ENCODE assay signal across 8 cellular contexts in the genomic region with DNA sequence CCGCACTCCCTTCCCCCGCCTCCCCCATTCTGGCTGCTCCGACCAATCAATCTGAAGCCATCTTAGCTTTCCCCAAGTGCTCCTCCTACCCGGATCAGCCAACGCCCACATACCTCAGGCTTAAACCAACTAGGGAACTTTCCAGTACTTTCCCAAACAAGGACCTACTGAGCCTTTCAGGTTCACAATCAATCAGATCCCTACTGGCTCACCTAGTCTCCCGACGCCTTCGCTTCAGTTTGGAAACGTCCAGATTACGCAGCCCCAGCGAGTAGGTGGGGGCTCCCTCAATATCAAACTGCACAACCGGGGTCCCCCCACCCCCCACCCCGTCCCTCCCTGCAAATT. TPM values are rescaled to one million over a fixed set of nuclear protein-coding genes. Genes with fewer than 3 reads are reported as not detected.
DNase-seq lines count a peak whose midpoint lies in the region; ATAC-seq and TF ChIP-seq lines count a peak whose summit lies in the region.

No MANE protein-coding gene starts in this region.

- H3K4me1 ChIP-seq in muscle layer of duodenum (ENCODE audit: control insufficient read depth in 1 of 2, insufficient read depth in 2 of 2, low read length in 2 of 2) (peaks cover 4 to 21% of the 10 kb centered on the region in 2 donors), stomach smooth muscle (ENCODE audit: control insufficient read depth, insufficient read depth, low read length) (peaks cover 7% of the 10 kb centered on the region)

- peak overlapping the region; percentile 95 for H3K27ac ChIP-seq in muscle layer of duodenum (ENCODE audit: low read length)
- peak overlapping the region; percentile 98 for H3K27ac ChIP-seq in stomach smooth muscle (ENCODE audit: low read length)

- H3K4me3 ChIP-seq in fibroblast of the aortic adventitia (ENCODE audit: low read depth, low read length) (peak overlapping the region; percentile 68), muscle layer of duodenum (ENCODE audit: low read depth in 1 of 2, low read length in 2 of 2) (peak overlapping the region; percentile 59 to 66), stomach smooth muscle (ENCODE audit: low read length in 2 of 2) (peak overlapping the region; percentile 56 to 86)

- no peaks in the 10 kb centered on the region for H3K9me3 ChIP-seq in muscle layer of duodenum (ENCODE audit: control insufficient read depth in 1 of 2, low read length in 2 of 2)
- peaks cover 0 to 4% of the 10 kb centered on the region in 2 donors for H3K9me3 ChIP-seq in stomach smooth muscle (ENCODE audit: control insufficient read depth in 2 of 2, low read length in 2 of 2)

- no peak for ATAC-seq in HG03520 (IDR thresholded peaks at IDR 0.05; ENCODE audit: unreplicated experiment)

- H3K9ac ChIP-seq in stomach smooth muscle (ENCODE audit: low read length in 2 of 2) = peak overlapping the region; percentile 36 to 70

- DNase-seq in DMS79 treated with DMSO at 0.1 percent for 48 hours (lab: John Stamatoyannopoulos, UW) (peak; percentile 95), HuH-7 (ENCODE audit: low spot score) (peak; percentile 79), RPMI7951 (ENCODE audit: low read depth) (peak; percentile 98), fibroblast of the aortic adventitia (ENCODE audit: low read depth) (peak; percentile 99)
- peak; percentile 70 for DNase-seq in activated naive CD4-positive, alpha-beta T cell treated with Interleukin-2 at 50 U/mL for 16 hours

- H3K36me3 ChIP-seq in muscle layer of duodenum (ENCODE audit: control insufficient read depth in 1 of 2, insufficient read depth in 2 of 2, low read length in 2 of 2) = no peaks in the 10 kb centered on the region
- no peaks in the 10 kb centered on the region for H3K36me3 ChIP-seq in stomach smooth muscle (ENCODE audit: control insufficient read depth in 2 of 2, insufficient read depth in 2 of 2, low read length in 2 of 2)

- H3K27me3 ChIP-seq in muscle layer of duodenum (ENCODE audit: low read depth, low read length) (no peaks in the 10 kb centered on the region), stomach smooth muscle (ENCODE audit: control insufficient read depth in 1 of 2, insufficient read depth in 2 of 2, low read length in 2 of 2) (no peaks in the 10 kb centered on the region)

- TF ChIP-seq CTCF in fibroblast of the aortic adventitia (IDR thresholded peaks at IDR 0.05; ENCODE audit: insufficient read depth, low read length) = no peak

RNA-seq across cellular contexts. Expression of a gene that starts 0.4 kb away (rescaled TPM):
- 0.68 and 0.84 TPM in 2 replicates for total RNA-seq in RPMI7951 (2014; rRNA removed; shearing (Covaris generic))
- total RNA-seq in fibroblast of the aortic adventitia (ENCODE audit: low replicate concordance) = 1.4 and 2.4 TPM in 2 replicates

RNA-seq across cellular contexts. Expression of a gene that starts 0.7 kb away (rescaled TPM):
- 141 and 155 TPM in 2 replicates for total RNA-seq in RPMI7951 (2014; rRNA removed; shearing (Covaris generic))
- 52.8 and 76.9 TPM in 2 replicates for total RNA-seq in fibroblast of the aortic adventitia (ENCODE audit: low replicate concordance)

RNA-seq across cellular contexts. Expression of a gene that starts 7.9 kb away (rescaled TPM):
- total RNA-seq in RPMI7951 (2014; rRNA removed; shearing (Covaris generic)) = 145 and 164 TPM in 2 replicates
- total RNA-seq in fibroblast of the aortic adventitia (ENCODE audit: low replicate concordance) = 49.5 and 88.3 TPM in 2 replicates

RNA-seq across cellular contexts. Expression of a gene that starts 12.9 kb away (rescaled TPM):
- total RNA-seq in RPMI7951 (2014; rRNA removed; shearing (Covaris generic)) = 82.1 and 101 TPM in 2 replicates
- total RNA-seq in fibroblast of the aortic adventitia (ENCODE audit: low replicate concordance) = 62.0 and 112 TPM in 2 replicates

RNA-seq across cellular contexts. Expression of a gene that starts 19.1 kb away (rescaled TPM):
- total RNA-seq in RPMI7951 (2014; rRNA removed; shearing (Covaris generic)) = 26.4 and 33.6 TPM in 2 replicates
- total RNA-seq in fibroblast of the aortic adventitia (ENCODE audit: low replicate concordance) = 19.6 and 68.8 TPM in 2 replicates
